In the genomic region with DNA sequence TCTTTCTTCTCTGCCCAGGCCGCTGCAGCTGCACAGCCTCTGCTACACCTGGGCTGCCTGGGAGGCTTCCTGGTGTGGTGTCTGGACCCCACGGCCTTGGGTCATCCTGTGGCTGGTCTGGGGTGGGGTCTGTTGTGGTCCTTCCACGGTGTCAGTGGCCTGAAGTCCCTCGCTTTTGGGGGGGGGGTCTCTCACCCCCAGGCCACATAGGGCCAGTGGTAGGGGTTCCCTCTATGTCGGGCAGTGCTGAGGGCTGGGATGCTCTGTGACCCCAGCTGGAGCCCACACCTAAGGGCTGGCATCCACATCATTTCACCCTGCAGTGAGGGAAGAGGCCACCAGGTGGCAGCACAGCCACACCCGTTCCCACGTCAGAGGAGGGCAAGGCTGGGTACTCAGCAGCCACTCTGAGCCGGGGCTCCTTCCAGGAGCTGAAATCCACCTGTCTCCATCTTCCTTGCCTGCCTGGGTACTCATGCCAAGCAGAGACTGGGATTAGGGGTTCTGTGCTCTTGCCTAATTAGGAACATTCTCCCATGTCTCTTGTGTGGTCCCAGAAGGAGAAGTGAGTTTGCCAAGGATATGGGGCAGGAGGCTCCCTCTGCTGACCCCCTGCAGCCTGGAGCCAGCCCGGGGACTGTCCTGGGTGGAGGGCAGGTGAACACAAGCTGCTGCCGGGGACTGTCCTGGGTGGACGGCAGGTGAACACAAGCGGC, we compare ENCODE assay signal across 2 cellular contexts.
TF ChIP-seq lines count a peak whose summit lies in the region.

No MANE protein-coding gene starts in this region.

TF ChIP-seq in HEK293T, 16 proteins besides CTCF, POLR2A, EP300 and RAD21 (continued from another document):
- no peak for TF ChIP-seq TARDBP (IDR thresholded peaks at IDR 0.05)
- no peak for TF ChIP-seq SUZ12 (IDR thresholded peaks at IDR 0.05)
- no peak for TF ChIP-seq FOXK2 (IDR thresholded peaks at IDR 0.05)
- TF ChIP-seq NFRKB (IDR thresholded peaks at IDR 0.05): no peak
- no peak for TF ChIP-seq BHLHE40 (IDR thresholded peaks at IDR 0.05; ENCODE audit: borderline replicate concordance)
- no peak for TF ChIP-seq FOXA1 (IDR thresholded peaks at IDR 0.05)

TF ChIP-seq in H1, 55 proteins besides CTCF, POLR2A, EP300 and RAD21 (continued from another document):
- no peak for TF ChIP-seq JUN (IDR thresholded peaks at IDR 0.05; ENCODE audit: low read depth, low read length)
